13 cellular contexts compared by ENCODE assay signal in the genomic region with DNA sequence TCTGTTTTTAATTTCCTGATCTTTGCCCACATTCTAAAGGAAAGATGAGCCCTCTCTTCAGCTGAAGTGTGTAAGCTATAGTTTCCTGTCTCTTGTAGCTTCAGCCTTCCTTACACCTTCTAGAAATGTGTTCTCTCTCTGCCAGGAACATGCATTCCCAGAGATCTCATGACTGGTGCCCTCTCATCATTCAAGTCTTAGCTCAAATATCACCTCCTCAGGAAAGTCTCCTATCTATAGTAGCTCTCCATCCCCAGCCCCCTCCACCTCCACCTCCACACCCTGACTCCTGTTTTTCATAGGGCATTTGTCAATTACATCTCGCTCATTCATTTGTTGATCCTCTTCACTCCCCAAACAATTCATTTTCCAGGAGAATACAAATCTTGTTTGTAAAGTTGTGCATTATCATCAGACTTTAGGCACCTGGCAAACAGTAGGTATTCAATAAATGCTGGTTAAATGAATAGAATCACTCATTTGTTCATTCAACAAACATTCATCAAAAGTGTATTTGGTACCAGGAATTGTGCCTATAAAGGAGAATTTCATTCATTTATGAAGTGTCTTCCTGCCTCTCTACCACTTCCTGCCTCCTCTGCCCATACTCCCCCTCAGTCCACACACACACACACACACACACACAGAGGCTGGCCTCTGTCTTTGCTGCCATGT.
DNase-seq lines count a peak whose midpoint lies in the region; ATAC-seq, FAIRE-seq and TF ChIP-seq lines count a peak whose summit lies in the region.
"Had no signal": no experiment of that assay in that cellular context is flagged by ENCODE, and none has a peak within 500 bp of the region (broad histone marks: within the 10 kb centered on the region; RNA-seq: fewer than 3 reads in every experiment).

No MANE protein-coding gene starts in this region.

- H3K14ac ChIP-seq in neuronal stem cell (ENCODE audit: low read length), result no peak overlapping the region

- no peak for FAIRE-seq in RCC 7860 (lab: Jason Lieb, UNC)
- no peak for FAIRE-seq in kidney (lab: Jason Lieb, UNC)
- no peak for FAIRE-seq in GM12892 (lab: Jason Lieb, UNC)
- FAIRE-seq: G401.6 had no signal

- peaks cover 29% of the 10 kb centered on the region for H3K4me1 ChIP-seq in GM23248 (ENCODE audit: insufficient read depth)
- peaks cover 28 to 56% of the 10 kb centered on the region in 2 donors for H3K4me1 ChIP-seq in kidney (ENCODE audit: control insufficient read depth in 1 of 2, insufficient read depth in 1 of 2, low read depth in 1 of 2, low read length in 2 of 2)
- peaks cover 34% of the 10 kb centered on the region for H3K4me1 ChIP-seq in smooth muscle cell (ENCODE audit: low read depth)
- peaks cover 2% of the 10 kb centered on the region in 2 donors for H3K4me1 ChIP-seq in neuronal stem cell (ENCODE audit: control insufficient read depth in 2 of 2, insufficient read depth in 1 of 2, low read depth in 1 of 2, low read length in 2 of 2)

- H4K8ac ChIP-seq in neuronal stem cell (ENCODE audit: low read depth, low read length), result no peak overlapping the region

- H2AFZ ChIP-seq in GM23248 (0 out of 2 replicates have a peak overlapping the region, but pooled peaks have one; percentile 27), smooth muscle cell (ENCODE audit: low read depth) (no peak overlapping the region), neuronal stem cell (ENCODE audit: low read length) (no peak overlapping the region)

- no peak overlapping the region for H3K23ac ChIP-seq in neuronal stem cell (ENCODE audit: low read depth, low read length, poor library complexity)

- H3K79me2 ChIP-seq in GM23248 (ENCODE audit: insufficient read depth) (no peaks in the 10 kb centered on the region), smooth muscle cell (ENCODE audit: low read depth) (no peaks in the 10 kb centered on the region)

- H3K79me1 ChIP-seq in neuronal stem cell (ENCODE audit: low read depth, low read length), result no peaks in the 10 kb centered on the region

- no peak overlapping the region for H2BK5ac ChIP-seq in neuronal stem cell (ENCODE audit: low read length)

- no peak for TF ChIP-seq POLR2A in GM12892 (IDR thresholded peaks at IDR 0.05; ENCODE audit: low read depth, low read length)

- H3K27ac ChIP-seq in GM23248 (no peak overlapping the region), kidney (ENCODE audit: low read depth in 2 of 2, low read length in 2 of 2) (peak overlapping the region; percentile 72 to 82), smooth muscle cell (ENCODE audit: low read depth) (peak overlapping the region; percentile 98), neuronal stem cell (replicated peaks; ENCODE audit: low read length) (no peak overlapping the region)

- no peak overlapping the region for H3K9ac ChIP-seq in GM23248
- no peak overlapping the region for H3K9ac ChIP-seq in kidney (ENCODE audit: low read length in 2 of 2)
- H3K9ac ChIP-seq in smooth muscle cell (ENCODE audit: low read depth), result no peak overlapping the region
- no peak overlapping the region for H3K9ac ChIP-seq in neuronal stem cell (ENCODE audit: low read depth, low read length, poor library complexity)

- H4K91ac ChIP-seq in neuronal stem cell (ENCODE audit: low read depth, low read length, poor library complexity), result no peak overlapping the region

- H2BK12ac ChIP-seq in neuronal stem cell (ENCODE audit: low read length), result no peak overlapping the region

- H3K9me2 ChIP-seq in GM23248 (ENCODE audit: insufficient read depth), result no peaks in the 10 kb centered on the region

- no peak overlapping the region for H3K4me3 ChIP-seq in GM23248
- no peak overlapping the region for H3K4me3 ChIP-seq in kidney (ENCODE audit: low read length in 2 of 2)
- no peak overlapping the region for H3K4me3 ChIP-seq in smooth muscle cell
- H3K4me3 ChIP-seq in neuronal stem cell (ENCODE audit: low read length in 2 of 2), result no peak overlapping the region

- H2BK15ac ChIP-seq in neuronal stem cell (ENCODE audit: low read length), result no peak overlapping the region

- DNase-seq in GM23248 (no peak), RCC 7860 (ENCODE audit: low spot score) (peak; percentile 26), kidney (no peak), smooth muscle cell (lab: John Stamatoyannopoulos, UW; ENCODE audit: unreplicated experiment) (no peak), superior temporal gyrus (ENCODE audit: extremely low spot score) (no peak), GM12892 (ENCODE audit: insufficient read length) (no peak), neuronal stem cell (ENCODE audit: low spot score) (no peak)
- DNase-seq: activated naive CD8-positive, alpha-beta T cell treated with anti-CD3 and anti-CD28 coated beads, Interleukin-2, amount 50 U/mL, for 24 hours; activated T-cell treated with anti-CD3 and anti-CD28 coated beads for 4 hours; CD4-positive, alpha-beta memory T cell; posterior cingulate gyrus had no signal

- H4K20me1 ChIP-seq in GM23248 (ENCODE audit: insufficient read depth) (no peaks in the 10 kb centered on the region), smooth muscle cell (ENCODE audit: low read depth) (no peaks in the 10 kb centered on the region)

- H3K9me3 ChIP-seq in GM23248 (ENCODE audit: low read depth), result no peaks in the 10 kb centered on the region
- no peaks in the 10 kb centered on the region for H3K9me3 ChIP-seq in kidney (ENCODE audit: control insufficient read depth in 1 of 2, low read length in 2 of 2)
- no peaks in the 10 kb centered on the region for H3K9me3 ChIP-seq in smooth muscle cell (replicated peaks; ENCODE audit: low read depth)
- no peaks in the 10 kb centered on the region for H3K9me3 ChIP-seq in neuronal stem cell (replicated peaks in 1 of 2; ENCODE audit: control insufficient read depth in 2 of 2, insufficient read depth in 1 of 2, low read depth in 1 of 2, low read length in 2 of 2)

- H2AK5ac ChIP-seq in neuronal stem cell (ENCODE audit: low read depth, low read length), result no peak overlapping the region

- 96 to 100% methylated on average over 1 of the region's 1 CpG for WGBS in GM23248 (ENCODE audit: low coverage in 1 of 2, low lambda C conversion rate in 2 of 2, missing lambda C conversion rate in 2 of 2), 2 experiments
- 90% methylated on average over 1 of the region's 1 CpG for WGBS in smooth muscle cell (ENCODE audit: low lambda C conversion rate)
- WGBS in neuronal stem cell (ENCODE audit: extremely low coverage in 2 of 2, insufficient read length in 2 of 2, insufficient replicate concordance in 1 of 2), 2 donors, result no CpG with 5 or more reads among the region's 1 CpG

- H3K4me2 ChIP-seq in GM23248 (ENCODE audit: unreplicated experiment) (no peak overlapping the region), smooth muscle cell (peak overlapping the region; percentile 69), neuronal stem cell (ENCODE audit: insufficient read depth, low read length, poor library complexity, severe bottlenecking) (no peak overlapping the region)

- no peak for ATAC-seq in HG02571 (IDR thresholded peaks at IDR 0.05; ENCODE audit: unreplicated experiment)
- ATAC-seq: activated naive CD8-positive, alpha-beta T cell treated with anti-CD3 and anti-CD28 coated beads, Interleukin-2, amount 50 U/mL, for 24 hours had no signal

- intact Hi-C loops in kidney (cut with DNase I), result no loop called here

- H3K18ac ChIP-seq in neuronal stem cell (ENCODE audit: low read length), result no peak overlapping the region

- H3F3A ChIP-seq in GM23248 (ENCODE audit: insufficient read depth), result no peaks in the 10 kb centered on the region
- peaks cover 44% of the 10 kb centered on the region for H3F3A ChIP-seq in smooth muscle cell (ENCODE audit: low read depth)

- H3K36me3 ChIP-seq in GM23248 (ENCODE audit: low read depth), result no peaks in the 10 kb centered on the region
- H3K36me3 ChIP-seq in kidney (ENCODE audit: control insufficient read depth in 1 of 2, insufficient read depth in 2 of 2, low read length in 2 of 2), result no peaks in the 10 kb centered on the region
- H3K36me3 ChIP-seq in smooth muscle cell (ENCODE audit: low read depth), result no peaks in the 10 kb centered on the region
- no peaks in the 10 kb centered on the region for H3K36me3 ChIP-seq in neuronal stem cell (replicated peaks in 1 of 2; ENCODE audit: control insufficient read depth in 2 of 2, insufficient read depth in 2 of 2, low read length in 2 of 2)

- TF ChIP-seq CTCF in kidney (IDR thresholded peaks at IDR 0.05; ENCODE audit: borderline replicate concordance, extremely low read depth, insufficient read depth) (no peak), smooth muscle cell (IDR thresholded peaks at IDR 0.05; ENCODE audit: borderline replicate concordance, insufficient read depth, poor library complexity, severe bottlenecking) (no peak)

- no peaks in the 10 kb centered on the region for H3K27me3 ChIP-seq in GM23248 (replicated peaks; ENCODE audit: insufficient read depth)
- no peaks in the 10 kb centered on the region for H3K27me3 ChIP-seq in smooth muscle cell (ENCODE audit: low read depth)
- H3K27me3 ChIP-seq in neuronal stem cell (ENCODE audit: control insufficient read depth in 3 of 3, insufficient read depth in 3 of 3, low read depth in 1 of 3, low read length in 3 of 3), result no peaks in the 10 kb centered on the region

- in situ Hi-C loops in GM23248 (cut with MboI), result no loop called here

- H2BK120ac ChIP-seq in neuronal stem cell (ENCODE audit: low read depth, low read length), result no peak overlapping the region

- H3K4ac ChIP-seq in neuronal stem cell (ENCODE audit: low read length), result no peak overlapping the region

Comparison
In these comparisons a context has a peak if more than half of its experiments do, and no peak if none do; other contexts are left out.
1. H3K27ac ChIP-seq: peak in kidney (2 of 2) and smooth muscle cell (single experiment); none in GM23248 (single experiment) and neuronal stem cell (single experiment).